In genomic region chr3:72163809-72164634, GRCh38 we compare ENCODE assay signal across 1 cellular context.
TF ChIP-seq lines count a peak whose summit lies in the region.

No MANE protein-coding gene starts in this region.

TF ChIP-seq in GM12878, 131 proteins besides CTCF, POLR2A, EP300 and RAD21 (continued from another document):
- no peak for TF ChIP-seq ZZZ3 (IDR thresholded peaks at IDR 0.05; ENCODE audit: control insufficient read depth, insufficient read length, low read depth)
- TF ChIP-seq MXI1 (IDR thresholded peaks at IDR 0.05; ENCODE audit: low read depth, low read length): no peak
- 0 out of 2 replicates have a peak, but pooled peaks have one; percentile 13 for TF ChIP-seq RB1 (IDR thresholded peaks at IDR 0.05; ENCODE audit: borderline replicate concordance)
- no peak for TF ChIP-seq ZNF274 (IDR thresholded peaks at IDR 0.05; ENCODE audit: insufficient read depth, insufficient read length)
- TF ChIP-seq E2F4 (IDR thresholded peaks at IDR 0.05; ENCODE audit: low read depth, low read length): no peak
- no peak for TF ChIP-seq E4F1 (IDR thresholded peaks at IDR 0.05; ENCODE audit: borderline replicate concordance, partially characterized antibody)
- TF ChIP-seq BCL11A (IDR thresholded peaks at IDR 0.05; ENCODE audit: low read depth, low read length): peak; percentile 95
- TF ChIP-seq IRF4 (IDR thresholded peaks at IDR 0.05; ENCODE audit: low read depth, low read length): peak; percentile 63; the same call in 1 of the 2 replicates
- TF ChIP-seq, protein P1, sequence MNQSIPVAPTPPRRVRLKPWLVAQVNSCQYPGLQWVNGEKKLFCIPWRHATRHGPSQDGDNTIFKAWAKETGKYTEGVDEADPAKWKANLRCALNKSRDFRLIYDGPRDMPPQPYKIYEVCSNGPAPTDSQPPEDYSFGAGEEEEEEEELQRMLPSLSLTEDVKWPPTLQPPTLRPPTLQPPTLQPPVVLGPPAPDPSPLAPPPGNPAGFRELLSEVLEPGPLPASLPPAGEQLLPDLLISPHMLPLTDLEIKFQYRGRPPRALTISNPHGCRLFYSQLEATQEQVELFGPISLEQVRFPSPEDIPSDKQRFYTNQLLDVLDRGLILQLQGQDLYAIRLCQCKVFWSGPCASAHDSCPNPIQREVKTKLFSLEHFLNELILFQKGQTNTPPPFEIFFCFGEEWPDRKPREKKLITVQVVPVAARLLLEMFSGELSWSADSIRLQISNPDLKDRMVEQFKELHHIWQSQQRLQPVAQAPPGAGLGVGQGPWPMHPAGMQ (IDR thresholded peaks at IDR 0.05; ENCODE audit: borderline replicate concordance): peak; percentile 49
- peak; percentile 93; the same call in 1 of the 2 replicates for TF ChIP-seq CHD4 (IDR thresholded peaks at IDR 0.05)
- TF ChIP-seq ZNF24 (IDR thresholded peaks at IDR 0.05): peak; percentile 51
- no peak for TF ChIP-seq HCFC1 (IDR thresholded peaks at IDR 0.05; ENCODE audit: low read length)
- no peak for TF ChIP-seq NFXL1 (IDR thresholded peaks at IDR 0.05; ENCODE audit: borderline replicate concordance)
- no peak for TF ChIP-seq POLR2AphosphoS5 (IDR thresholded peaks at IDR 0.05; ENCODE audit: low read length)
- 0 out of 2 replicates have a peak, but pooled peaks have one; percentile 34 for TF ChIP-seq TARDBP (IDR thresholded peaks at IDR 0.05; ENCODE audit: borderline replicate concordance)
